Comparison of ENCODE assay signal across 1 cellular context in the genomic region with DNA sequence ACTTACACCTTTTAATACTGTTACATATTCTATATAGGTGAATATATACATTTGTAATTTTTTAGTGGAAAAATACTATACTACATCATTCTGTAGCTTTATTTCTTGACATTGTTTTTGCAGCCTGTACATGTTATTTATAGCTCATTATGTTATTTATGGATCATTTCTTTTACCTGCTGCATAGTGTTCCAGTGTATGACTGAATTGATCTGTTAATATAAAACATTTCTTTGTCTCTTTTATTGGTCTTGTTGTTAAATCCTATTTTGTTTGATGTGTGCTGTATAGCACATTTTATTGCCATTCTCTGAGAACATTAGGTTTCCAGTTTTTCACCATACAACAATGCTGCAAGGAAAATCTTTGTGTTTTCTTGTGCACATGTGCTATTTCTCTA.
TF ChIP-seq lines count a peak whose summit lies in the region.

No MANE protein-coding gene starts in this region.

TF ChIP-seq in IMR-90, 13 proteins besides CTCF, POLR2A, EP300 and RAD21 (continued from another document):
- TF ChIP-seq FOS (IDR thresholded peaks at IDR 0.05; ENCODE audit: low read depth, low read length) (no peak), NFE2L2 (IDR thresholded peaks at IDR 0.05; ENCODE audit: low read depth, low read length) (no peak), MXI1 (IDR thresholded peaks at IDR 0.05; ENCODE audit: borderline replicate concordance, low read depth, low read length) (no peak), CEBPB (IDR thresholded peaks at IDR 0.05; ENCODE audit: low read depth, low read length) (no peak), MAFK (IDR thresholded peaks at IDR 0.05; ENCODE audit: low read depth, low read length) (no peak), RFX5 (IDR thresholded peaks at IDR 0.05; ENCODE audit: low read depth, low read length) (no peak), SMC3 (IDR thresholded peaks at IDR 0.05; ENCODE audit: low read depth, low read length) (no peak), RCOR1 (IDR thresholded peaks at IDR 0.05; ENCODE audit: insufficient replicate concordance, low read length) (no peak), BHLHE40 (IDR thresholded peaks at IDR 0.05; ENCODE audit: low read depth, low read length) (no peak), MAZ (IDR thresholded peaks at IDR 0.05; ENCODE audit: borderline replicate concordance, low read depth, low read length) (no peak)
- TF ChIP-seq, protein P1, sequence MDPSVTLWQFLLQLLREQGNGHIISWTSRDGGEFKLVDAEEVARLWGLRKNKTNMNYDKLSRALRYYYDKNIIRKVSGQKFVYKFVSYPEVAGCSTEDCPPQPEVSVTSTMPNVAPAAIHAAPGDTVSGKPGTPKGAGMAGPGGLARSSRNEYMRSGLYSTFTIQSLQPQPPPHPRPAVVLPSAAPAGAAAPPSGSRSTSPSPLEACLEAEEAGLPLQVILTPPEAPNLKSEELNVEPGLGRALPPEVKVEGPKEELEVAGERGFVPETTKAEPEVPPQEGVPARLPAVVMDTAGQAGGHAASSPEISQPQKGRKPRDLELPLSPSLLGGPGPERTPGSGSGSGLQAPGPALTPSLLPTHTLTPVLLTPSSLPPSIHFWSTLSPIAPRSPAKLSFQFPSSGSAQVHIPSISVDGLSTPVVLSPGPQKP (IDR thresholded peaks at IDR 0.05; ENCODE audit: borderline replicate concordance, low read depth, low read length), result no peak
- TF ChIP-seq, protein P2, sequence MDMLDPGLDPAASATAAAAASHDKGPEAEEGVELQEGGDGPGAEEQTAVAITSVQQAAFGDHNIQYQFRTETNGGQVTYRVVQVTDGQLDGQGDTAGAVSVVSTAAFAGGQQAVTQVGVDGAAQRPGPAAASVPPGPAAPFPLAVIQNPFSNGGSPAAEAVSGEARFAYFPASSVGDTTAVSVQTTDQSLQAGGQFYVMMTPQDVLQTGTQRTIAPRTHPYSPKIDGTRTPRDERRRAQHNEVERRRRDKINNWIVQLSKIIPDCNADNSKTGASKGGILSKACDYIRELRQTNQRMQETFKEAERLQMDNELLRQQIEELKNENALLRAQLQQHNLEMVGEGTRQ (IDR thresholded peaks at IDR 0.05; ENCODE audit: low read depth, low read length), result no peak
